ENCODE assay signal across 8 cellular contexts in genomic region chr1:148151911-148152391, GRCh38. TPM values are rescaled to one million over a fixed set of nuclear protein-coding genes. Genes with fewer than 3 reads are reported as not detected.
DNase-seq lines count a peak whose midpoint lies in the region; ATAC-seq and TF ChIP-seq lines count a peak whose summit lies in the region.
"Not testable (repeated sequence)": the region's sequence is repeated elsewhere in the genome, so short reads cannot be mapped to it uniquely, and the experiment has no call there.

TSS of gene NBPF11 (minus strand) at chr1:148152281. CDS start at chr1:148127003, 25,278 bp downstream.

- peak within 1 kb of the TSS; percentile 89 for H3K27ac Mint-ChIP-seq in T-helper 1 cell treated with Interleukin-12 subunit alpha and Interleukin-12 subunit beta and Interleukin-4 antibody, amounts not matched to agents 30 μg/mL and 1 μg/mL, for 36 hours
- H3K27ac Mint-ChIP-seq in activated naive CD8-positive, alpha-beta T cell treated with anti-CD3 and anti-CD28 coated beads, Interleukin-2, amount 50 U/mL, for 24 hours = peak within 1 kb of the TSS; percentile 88

- not testable (repeated sequence) for H3K9me3 Mint-ChIP-seq in T-helper 1 cell treated with Interleukin-12 subunit alpha and Interleukin-12 subunit beta and Interleukin-4 antibody, amounts not matched to agents 30 μg/mL and 1 μg/mL, for 36 hours; activated naive CD8-positive, alpha-beta T cell treated with anti-CD3 and anti-CD28 coated beads, Interleukin-2, amount 50 U/mL, for 24 hours

- WGBS in heart right ventricle, 2 donors = 0% methylated on average over 41 of the region's 41 CpGs
- under 1% methylated on average over 41 of the region's 41 CpGs for WGBS in thymus

- peaks cover 11% of the 10 kb centered on the region for H3K27me3 Mint-ChIP-seq in T-helper 1 cell treated with Interleukin-12 subunit alpha and Interleukin-12 subunit beta and Interleukin-4 antibody, amounts not matched to agents 30 μg/mL and 1 μg/mL, for 36 hours (ENCODE audit: low read depth)
- not testable (repeated sequence) for H3K27me3 Mint-ChIP-seq in activated naive CD8-positive, alpha-beta T cell treated with anti-CD3 and anti-CD28 coated beads, Interleukin-2, amount 50 U/mL, for 24 hours

- H3K4me1 Mint-ChIP-seq in T-helper 1 cell treated with Interleukin-12 subunit alpha and Interleukin-12 subunit beta and Interleukin-4 antibody, amounts not matched to agents 30 μg/mL and 1 μg/mL, for 36 hours (ENCODE audit: low read depth) = not testable (repeated sequence)
- peaks cover 23% of the 10 kb centered on the region for H3K4me1 Mint-ChIP-seq in activated naive CD8-positive, alpha-beta T cell treated with anti-CD3 and anti-CD28 coated beads, Interleukin-2, amount 50 U/mL, for 24 hours

- H3K4me1 ChIP-seq in heart right ventricle; thymus (ENCODE audit: control insufficient read depth, insufficient read depth, low read length): not testable (repeated sequence)

- DNase-seq in NCI-H1930 (lab: John Stamatoyannopoulos, UW) (peak; percentile 54 to 56), heart right ventricle (peak; percentile 81 to 85), posterior cingulate gyrus (peak; percentile 64 to 96 (median 78))
- DNase-seq in activated naive CD8-positive, alpha-beta T cell treated with anti-CD3 and anti-CD28 coated beads, Interleukin-2, amount 50 U/mL, for 24 hours = peak; percentile 84

- not testable (repeated sequence) for H3K36me3 ChIP-seq in heart right ventricle; thymus (ENCODE audit: control insufficient read depth, insufficient read depth)

- H3K4me3 ChIP-seq in heart right ventricle (peak within 1 kb of the TSS; percentile 67 to 88 (median 74)), thymus (ENCODE audit: low read length) (peak within 1 kb of the TSS; percentile 61)

- ATAC-seq in GM18499 (IDR thresholded peaks at IDR 0.05; ENCODE audit: insufficient read depth, unreplicated experiment) (peak; percentile 46), HG02938 (IDR thresholded peaks at IDR 0.05; ENCODE audit: unreplicated experiment) (peak; percentile 60), heart right ventricle (peak; percentile 99 to 100 (median 99))
- peak; percentile 98 for ATAC-seq in activated naive CD8-positive, alpha-beta T cell treated with anti-CD3 and anti-CD28 coated beads, Interleukin-2, amount 50 U/mL, for 24 hours

- H3K4me3 Mint-ChIP-seq in T-helper 1 cell treated with Interleukin-12 subunit alpha and Interleukin-12 subunit beta and Interleukin-4 antibody, amounts not matched to agents 30 μg/mL and 1 μg/mL, for 36 hours = peak within 1 kb of the TSS; percentile 93
- peak within 1 kb of the TSS; percentile 96 for H3K4me3 Mint-ChIP-seq in activated naive CD8-positive, alpha-beta T cell treated with anti-CD3 and anti-CD28 coated beads, Interleukin-2, amount 50 U/mL, for 24 hours

- H3K9me3 ChIP-seq in heart right ventricle; thymus (ENCODE audit: control insufficient read depth): not testable (repeated sequence)

- intact Hi-C loops in heart right ventricle (cut with DNase I); posterior cingulate gyrus (cut with DNase I): not testable (repeated sequence)

- H3K27ac ChIP-seq in heart right ventricle = peak within 1 kb of the TSS; percentile 66 to 89 (median 80)
- H3K27ac ChIP-seq in thymus (ENCODE audit: low read depth) = peak within 1 kb of the TSS; percentile 65

- H3K27me3 ChIP-seq in heart right ventricle = peaks cover 0 to 11% (median 5%) of the 10 kb centered on the region in 7 donors
- H3K27me3 ChIP-seq in thymus (ENCODE audit: control insufficient read depth, insufficient read depth) = not testable (repeated sequence)

- H3K36me3 Mint-ChIP-seq in T-helper 1 cell treated with Interleukin-12 subunit alpha and Interleukin-12 subunit beta and Interleukin-4 antibody, amounts not matched to agents 30 μg/mL and 1 μg/mL, for 36 hours (ENCODE audit: low read depth); activated naive CD8-positive, alpha-beta T cell treated with anti-CD3 and anti-CD28 coated beads, Interleukin-2, amount 50 U/mL, for 24 hours (ENCODE audit: low read depth): not testable (repeated sequence)

- TF ChIP-seq CTCF in heart right ventricle (IDR thresholded peaks at IDR 0.05) = not testable (repeated sequence)

RNA-seq across cellular contexts. Expression of gene NBPF11, which starts in this region (rescaled TPM):
- 1 to 10 TPM; 2.6 to 4.6 (median 3.0) TPM for total RNA-seq in heart right ventricle
- 1 to 10 TPM; 2.0 to 7.2 TPM for polyA plus RNA-seq in heart right ventricle
- polyA plus RNA-seq in thymus = 12.9 TPM

Comparison
In these comparisons a context has a peak if more than half of its experiments do, and no peak if none do; other contexts are left out.
1. Peak in every context shown above with its lines: DNase-seq, ATAC-seq, H3K4me3 ChIP-seq and H3K27ac ChIP-seq.
2. ATAC-seq: peak in every context shown above with its lines; median percentile 99 in heart right ventricle; 98 in activated naive CD8-positive, alpha-beta T cell treated with anti-CD3 and anti-CD28 coated beads, Interleukin-2, amount 50 U/mL, for 24 hours; 60 in HG02938; 46 in GM18499.